In the genomic region with DNA sequence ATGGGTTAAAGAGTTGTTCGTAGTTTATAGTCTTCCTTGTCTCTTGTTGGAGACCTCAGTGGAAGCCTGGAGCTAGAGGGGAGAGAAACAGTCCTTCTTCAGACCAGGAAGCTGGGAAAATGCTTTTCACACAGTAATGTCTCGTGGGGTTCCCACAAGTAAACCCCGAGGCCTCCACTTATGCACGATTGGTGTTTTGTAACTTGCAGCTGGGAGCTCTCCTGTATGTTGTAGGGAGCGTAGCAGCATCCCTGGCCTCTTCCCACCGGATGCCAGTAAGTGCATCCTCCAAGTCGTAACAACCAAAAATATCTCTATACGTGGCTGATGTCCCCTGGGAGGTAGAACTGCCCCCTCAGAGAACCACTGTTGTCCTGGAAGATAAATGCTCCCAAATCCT, we compare ENCODE assay signal across 17 cellular contexts. TPM values are rescaled to one million over a fixed set of nuclear protein-coding genes. Genes with fewer than 3 reads are reported as not detected.
DNase-seq lines count a peak whose midpoint lies in the region; ATAC-seq, FAIRE-seq and TF ChIP-seq lines count a peak whose summit lies in the region.
"Had no signal": no experiment of that assay in that cellular context is flagged by ENCODE, and none has a peak within 500 bp of the region (broad histone marks: within the 10 kb centered on the region; RNA-seq: fewer than 3 reads in every experiment).

No MANE protein-coding gene starts in this region.

- H3K4me1 ChIP-seq in HepG2 (ENCODE audit: insufficient read depth, low read length) (peaks cover 56% of the 10 kb centered on the region), right lobe of liver (peaks cover 0 to 8% (median 0%) of the 10 kb centered on the region in 4 donors), OCI-LY7 (ENCODE audit: insufficient read depth, low read length, poor library complexity, severe bottlenecking) (peaks cover 26% of the 10 kb centered on the region), K562 (replicated peaks in 1 of 2; ENCODE audit: control insufficient read depth in 2 of 2, insufficient read depth in 2 of 2, low read length in 2 of 2) (peaks cover 9 to 13% of the 10 kb centered on the region in 2 experiments; a peak in 4 of 5 replicates), trophoblast cell (ENCODE audit: control insufficient read depth in 1 of 2, insufficient read depth in 2 of 2, low read length in 2 of 2) (peaks cover 4 to 7% of the 10 kb centered on the region in 2 experiments)

- intact Hi-C loops in HepG2 (cut with micrococcal nuclease; ENCODE audit: unreplicated experiment) = no loop called here
- intact Hi-C loops in right lobe of liver (cut with DNase I) = loop anchor here in 1 of 2 donors (10.0 kb wide), 1 partner anchor 49 kb away; a partner anchor contains a TSS
- intact Hi-C loops in OCI-LY7 (cut with micrococcal nuclease; ENCODE audit: unreplicated experiment) = loop anchor here (10.0 kb wide), 1 partner anchor 389 kb away; a partner anchor contains a TSS
- intact Hi-C loops in K562 (cut with micrococcal nuclease) = no loop called here

- peaks cover 5 to 24% of the 10 kb centered on the region in 2 experiments for H3K36me3 ChIP-seq in HepG2 (replicated peaks in 1 of 2; ENCODE audit: control insufficient read depth in 1 of 2, insufficient read depth in 2 of 2, low read length in 2 of 2)
- H3K36me3 ChIP-seq in right lobe of liver = no peaks in the 10 kb centered on the region
- H3K36me3 ChIP-seq in OCI-LY7 (ENCODE audit: insufficient read depth, low read length) = peaks cover 77% of the 10 kb centered on the region
- H3K36me3 ChIP-seq in K562 (ENCODE audit: control insufficient read depth, insufficient read depth, low read length) = peaks cover 62% of the 10 kb centered on the region
- H3K36me3 ChIP-seq in trophoblast cell (ENCODE audit: control insufficient read depth in 1 of 2, insufficient read depth in 2 of 2, low read length in 2 of 2) = peaks cover 22 to 24% of the 10 kb centered on the region in 2 experiments

- H4K91ac ChIP-seq in trophoblast cell (ENCODE audit: low read depth, low read length) = no peak overlapping the region

- H3K79me2 ChIP-seq in HepG2 (ENCODE audit: insufficient read depth, low read length) (peaks cover 49% of the 10 kb centered on the region), OCI-LY7 (ENCODE audit: insufficient read depth, low read depth, low read length) (peaks cover 85% of the 10 kb centered on the region), K562 (ENCODE audit: control insufficient read depth, insufficient read depth, low read length) (peaks cover 91% of the 10 kb centered on the region), trophoblast cell (ENCODE audit: control insufficient read depth, insufficient read depth, low read length, poor library complexity) (peaks cover 14% of the 10 kb centered on the region)

- no peak overlapping the region for H3K4me3 ChIP-seq in HepG2 (replicated peaks in 1 of 3; ENCODE audit: insufficient read depth in 1 of 3, low read depth in 2 of 3, low read length in 3 of 3)
- no peak overlapping the region for H3K4me3 ChIP-seq in right lobe of liver
- no peak overlapping the region for H3K4me3 ChIP-seq in OCI-LY7 (ENCODE audit: low read depth, low read length, poor library complexity, severe bottlenecking)
- H3K4me3 ChIP-seq in K562 = no peak overlapping the region
- no peak overlapping the region for H3K4me3 ChIP-seq in trophoblast cell (ENCODE audit: low read depth, low read length)
- H3K4me3 ChIP-seq: Peyer's patch had no signal

- no peak for TF ChIP-seq CTCF in HepG2 (CRISPR knock-in tag; IDR thresholded peaks at IDR 0.05)
- no peak for TF ChIP-seq CTCF in right lobe of liver (IDR thresholded peaks at IDR 0.05)
- TF ChIP-seq CTCF in OCI-LY7 (conservative IDR thresholded peaks at IDR 0.05; ENCODE audit: low read length) = no peak
- TF ChIP-seq CTCF in K562 (IDR thresholded peaks at IDR 0.05 in 2 of 3, conservative IDR thresholded peaks at IDR 0.05 in 1 of 3; ENCODE audit: insufficient read depth in 2 of 3, low read depth in 1 of 3, low read length in 3 of 3) = no peak

- no peak overlapping the region for H4K8ac ChIP-seq in trophoblast cell (ENCODE audit: low read depth, low read length)

- H3K18ac ChIP-seq in trophoblast cell (ENCODE audit: low read length) = no peak overlapping the region

- H4K12ac ChIP-seq in trophoblast cell (ENCODE audit: low read depth, low read length) = no peak overlapping the region

- FAIRE-seq in HepG2 (lab: Jason Lieb, UNC) = no peak
- FAIRE-seq in K562 (lab: Jason Lieb, UNC) = no peak
- FAIRE-seq: H54 had no signal

- ATAC-seq in HepG2 (no peak), right lobe of liver (no peak), K562 (no peak)

- H3K9me3 ChIP-seq in HepG2 (ENCODE audit: low read length) (no peaks in the 10 kb centered on the region), right lobe of liver (no peaks in the 10 kb centered on the region), OCI-LY7 (ENCODE audit: low read length) (no peaks in the 10 kb centered on the region), K562 (replicated peaks; ENCODE audit: control insufficient read depth, insufficient read depth, low read depth, low read length) (no peaks in the 10 kb centered on the region), trophoblast cell (ENCODE audit: insufficient read depth, low read depth, low read length) (no peaks in the 10 kb centered on the region)
- H3K9me3 ChIP-seq: Peyer's patch, SK-N-SH had no signal

- H4K20me1 ChIP-seq in HepG2 (ENCODE audit: insufficient read depth, low read length) (no peaks in the 10 kb centered on the region; the same call in 1 of the 2 replicates), OCI-LY7 (ENCODE audit: insufficient read depth, low read length) (peaks cover 24% of the 10 kb centered on the region), K562 (replicated peaks; ENCODE audit: control insufficient read depth, insufficient read depth, low read length) (peaks cover 24% of the 10 kb centered on the region; the same call in 1 of the 2 replicates)

- no peak overlapping the region for H2AK5ac ChIP-seq in trophoblast cell (ENCODE audit: low read length)

- in situ Hi-C loops in HepG2 (cut with HindIII; ENCODE audit: extremely low pct_ligation_motif_present, low pct_unique_long_range_greater_than_20kb) = no loop called here
- in situ Hi-C loops in K562 (cut with MboI) = no loop called here

- no peaks in the 10 kb centered on the region; a peak in 1 of 5 replicates for H3K27me3 ChIP-seq in HepG2 (ENCODE audit: control insufficient read depth in 1 of 2, insufficient read depth in 2 of 2, low read length in 2 of 2)
- H3K27me3 ChIP-seq in right lobe of liver = no peaks in the 10 kb centered on the region
- no peaks in the 10 kb centered on the region for H3K27me3 ChIP-seq in K562 (ENCODE audit: control insufficient read depth in 2 of 2, insufficient read depth in 2 of 2, low read length in 2 of 2)
- H3K27me3 ChIP-seq in trophoblast cell (ENCODE audit: insufficient read depth, low read length) = no peaks in the 10 kb centered on the region
- H3K27me3 ChIP-seq: Peyer's patch had no signal

- H3K79me1 ChIP-seq in trophoblast cell (ENCODE audit: low read length) = peaks cover 9% of the 10 kb centered on the region

- H3K4me2 ChIP-seq in HepG2 (ENCODE audit: low read depth, low read length) (no peak overlapping the region), OCI-LY7 (ENCODE audit: low read length) (no peak overlapping the region), K562 (ENCODE audit: insufficient read depth, low read length) (no peak overlapping the region), trophoblast cell (ENCODE audit: low read length) (no peak overlapping the region)
- H3K4me2 ChIP-seq: SK-N-SH had no signal

- H2BK120ac ChIP-seq in trophoblast cell (ENCODE audit: insufficient read depth, low read length, poor library complexity) = no peak overlapping the region

- 91% methylated on average over 8 of the region's 8 CpGs for WGBS in HepG2 (ENCODE audit: low lambda C conversion rate)
- WGBS in right lobe of liver (ENCODE audit: insufficient coverage, low coverage, low lambda C conversion rate, missing lambda C conversion rate) = 91% methylated on average over 1 of the region's 8 CpGs
- 90% methylated on average over 8 of the region's 8 CpGs for WGBS in K562 (ENCODE audit: insufficient coverage, low coverage, missing lambda C conversion rate)
- WGBS in trophoblast cell (ENCODE audit: extremely low coverage, insufficient coverage, insufficient read length) = no CpG with 5 or more reads among the region's 8 CpGs

- peak overlapping the region; percentile 84 for H3K4ac ChIP-seq in trophoblast cell (ENCODE audit: low read depth, low read length)

- no peak overlapping the region for H2BK5ac ChIP-seq in trophoblast cell (ENCODE audit: low read depth, low read length, poor library complexity)

- H2BK12ac ChIP-seq in trophoblast cell (ENCODE audit: low read length) = no peak overlapping the region

- no peaks in the 10 kb centered on the region for H3K9me2 ChIP-seq in OCI-LY7 (ENCODE audit: insufficient read depth, low read length)
- H3K9me2 ChIP-seq: SK-N-SH had no signal

- POLR2A ChIA-PET in HepG2 (lab: Yijun Ruan, JAX) (interaction anchor here (0.8 to 1.4 kb wide), 6 partner anchors 10 to 95 kb away, joined by 3 to 8 read pairs (median 4); a partner anchor contains a TSS), OCI-LY7 (lab: Charles Lee) (no interaction called here), K562 (lab: Yijun Ruan, JAX) (interaction anchor here (0.6 to 3.4 kb wide), 4 partner anchors 9 to 22 kb away, joined by 3 to 24 read pairs (median 4); no protein-coding TSS in a partner anchor)

- DNase-seq in HepG2 (ENCODE audit: low spot score) (no peak), right lobe of liver (no peak), OCI-LY7 (ENCODE audit: low spot score) (no peak), K562 (ENCODE audit: extremely low read depth in 1 of 4, low spot score in 3 of 4) (no peak), trophoblast cell (no peak), UCSD-AML1 (lab: John Stamatoyannopoulos, UW; ENCODE audit: unreplicated experiment) (no peak)
- no peak for DNase-seq in activated CD4-positive, alpha-beta T cell treated with anti-CD3 and anti-CD28 coated beads for 48 hours
- DNase-seq in activated CD8-positive, alpha-beta memory T cell treated with anti-CD3 and anti-CD28 coated beads for 24 hours = no peak
- DNase-seq: C1 segment of cervical spinal cord, DMS 273 treated with DMSO at 0.1 percent for 48 hours, NCI-H1048, NCI-H2227 treated with DMSO at 0.1 percent for 48 hours, NCI-H524, Peyer's patch, Right ventricle myocardium superior, SK-N-SH had no signal

- H3K9me1 ChIP-seq in K562 (ENCODE audit: control insufficient read depth, insufficient read depth, low read length) = no peaks in the 10 kb centered on the region

- TF ChIP-seq POLR2A in HepG2 (IDR thresholded peaks at IDR 0.05; ENCODE audit: insufficient read depth in 1 of 2, low read depth in 2 of 2, low read length in 2 of 2) (no peak), right lobe of liver (IDR thresholded peaks at IDR 0.05) (no peak), K562 (conservative IDR thresholded peaks at IDR 0.05) (no peak)

- CTCF ChIA-PET in HepG2 (lab: Yijun Ruan, JAX; ENCODE audit: low intra/inter-chr PET ratio, low total read pairs) (no interaction called here), OCI-LY7 (lab: Charles Lee; ENCODE audit: unreplicated experiment) (no interaction called here), K562 (lab: Yijun Ruan, JAX; ENCODE audit: low intra/inter-chr PET ratio) (interaction anchor here (0.6 kb wide), 1 partner anchor 201 kb away, joined by 4 read pairs; no protein-coding TSS in a partner anchor)

- H3K27ac ChIP-seq in HepG2 (ENCODE audit: extremely low read length, insufficient read depth, low read length) (peak overlapping the region; percentile 35), right lobe of liver (no peak overlapping the region), OCI-LY7 (ENCODE audit: low read depth, low read length, poor library complexity, severe bottlenecking) (no peak overlapping the region), K562 (ENCODE audit: extremely low read depth, low read depth, low read length) (no peak overlapping the region), trophoblast cell (ENCODE audit: low read depth, low read length) (no peak overlapping the region)
- H3K27ac ChIP-seq: Peyer's patch had no signal

- H3K14ac ChIP-seq in trophoblast cell (ENCODE audit: low read length) = no peak overlapping the region

- H2AFZ ChIP-seq in HepG2 (ENCODE audit: low read length) (no peak overlapping the region), OCI-LY7 (ENCODE audit: low read length) (no peak overlapping the region), K562 (ENCODE audit: low read depth, low read length) (no peak overlapping the region), trophoblast cell (ENCODE audit: insufficient read depth, low read length, poor library complexity) (no peak overlapping the region)

- TF ChIP-seq RAD21 in HepG2 (CRISPR knock-in tag; IDR thresholded peaks at IDR 0.05) (no peak), K562 (CRISPR knock-in tag; conservative IDR thresholded peaks at IDR 0.05 in 1 of 2, IDR thresholded peaks at IDR 0.05 in 1 of 2) (no peak)

- BruUV-seq in HepG2 (replicated peaks; lab: Mats Ljungman, UMichigan) (no TSS peak), OCI-LY7 (replicated peaks; lab: Mats Ljungman, UMichigan) (TSS peak; percentile 31), K562 (replicated peaks; lab: Mats Ljungman, UMichigan) (TSS peak; percentile 23)

- H3K9ac ChIP-seq in HepG2 (ENCODE audit: insufficient read depth, low read depth, low read length) = 0 out of 2 replicates have a peak overlapping the region, but pooled peaks have one; percentile 7
- no peak overlapping the region for H3K9ac ChIP-seq in K562 (ENCODE audit: insufficient read depth in 1 of 2, low read depth in 2 of 2, low read length in 2 of 2)
- no peak overlapping the region for H3K9ac ChIP-seq in trophoblast cell (ENCODE audit: low read length)
- H3K9ac ChIP-seq: SK-N-SH had no signal

- TF ChIP-seq EP300 in HepG2 (IDR thresholded peaks at IDR 0.05; ENCODE audit: low read depth in 2 of 2, low read length in 2 of 2) (no peak), HepG2 (CRISPR knock-in tag; IDR thresholded peaks at IDR 0.05; ENCODE audit: borderline replicate concordance) (no peak), K562 (IDR thresholded peaks at IDR 0.05; ENCODE audit: low read length) (no peak)

- no peak overlapping the region for H3K23ac ChIP-seq in trophoblast cell (ENCODE audit: low read length)

RNA-seq across cellular contexts. Expression of a gene that starts 3.5 kb away (rescaled TPM):
- total RNA-seq in HepG2 (2016; rRNA removed; fragmentation: Illumina TruSeq; extraction: Trizol) (27.3 and 34.8 TPM in 2 replicates), right lobe of liver (1 to 10 TPM; 3.1 to 9.2 (median 3.5) TPM), OCI-LY7 (2022) (119 and 128 TPM in 2 replicates), K562 (2014; rRNA removed) (61.1 and 78.3 TPM in 2 replicates), K562 (2014; rRNA removed; fragmentation: Illumina TruSeq; extraction: Trizol) (32.5 and 42.6 TPM in 2 replicates), K562 (2015; rRNA removed; fragmentation: Illumina TruSeq; extraction: Trizol) (51.4 and 51.8 TPM in 2 replicates), K562 (2021) (78.6 and 86.9 TPM in 2 replicates)
- 18.8 and 20.2 TPM in 2 replicates for total RNA-seq in HepG2 (2016; cell fraction: cytosol; rRNA removed; fragmentation: Illumina TruSeq; extraction: Trizol; ENCODE audit: low read depth)
- 19.1 and 34.6 TPM in 2 replicates for total RNA-seq in HepG2 (2016; cell fraction: insoluble cytoplasmic fraction; rRNA removed; fragmentation: Illumina TruSeq; extraction: Trizol)
- total RNA-seq in HepG2 (2016; cell fraction: membrane; rRNA removed; fragmentation: Illumina TruSeq; extraction: Trizol) = 20.4 and 23.9 TPM in 2 replicates
- total RNA-seq in HepG2 (2016; cell fraction: nucleus; rRNA removed; fragmentation: Illumina TruSeq; extraction: Trizol) = 25.6 and 26.6 TPM in 2 replicates
- polyA plus RNA-seq in HepG2 (2011; rRNA removed) (11.0 and 13.1 TPM in 2 replicates), K562 (2011; rRNA removed) (32.0 and 35.3 TPM in 2 replicates), K562 (2014; fragmentation: Illumina TruSeq; extraction: Trizol) (45.2 and 59.3 TPM in 2 replicates), K562 (2014; fragmentation: Nextera tagmentation; extraction: Ambion mirVana) (1 to 10 TPM; 1.6 to 2.1 TPM), K562 (2014; rRNA removed) (65.4 and 73.4 TPM in 2 replicates)
- 5.7 and 16.6 TPM in 2 replicates for polyA plus RNA-seq in HepG2 (2011; cell fraction: cytosol; rRNA removed)
- polyA plus RNA-seq in HepG2 (2011; cell fraction: nucleus; rRNA removed) = 41.7 and 67.3 TPM in 2 replicates
- 6.8 and 11.8 TPM in 2 replicates for polyA plus RNA-seq in HepG2 (2012)
- 4.9 and 5.2 TPM in 2 replicates for polyA plus RNA-seq in HepG2 (2016; cell fraction: cytosol; fragmentation: Illumina TruSeq; extraction: Trizol; ENCODE audit: low read depth)
- 23.0 and 29.8 TPM in 2 replicates for polyA plus RNA-seq in HepG2 (2016; cell fraction: insoluble cytoplasmic fraction; fragmentation: Illumina TruSeq; extraction: Trizol; ENCODE audit: low read depth)
- polyA plus RNA-seq in HepG2 (2016; cell fraction: membrane; fragmentation: Illumina TruSeq; extraction: Trizol; ENCODE audit: low read depth) = 9.0 and 10.1 TPM in 2 replicates
- polyA plus RNA-seq in HepG2 (2016; cell fraction: nucleus; fragmentation: Illumina TruSeq; extraction: Trizol; ENCODE audit: insufficient read depth, low read depth) = 57.2 and 60.7 TPM in 2 replicates
- 26.8 and 48.0 TPM in 2 replicates for polyA minus RNA-seq in HepG2 (2011; rRNA and poly(A)+ RNA removed; ENCODE audit: low replicate concordance)
- polyA minus RNA-seq in HepG2 (2011; cell fraction: cytosol; rRNA and poly(A)+ RNA removed) = 7.6 and 9.2 TPM in 2 replicates
- 13.2 and 17.5 TPM in 2 replicates for polyA minus RNA-seq in HepG2 (2011; cell fraction: nucleus; rRNA and poly(A)+ RNA removed)
- total RNA-seq in OCI-LY7 (2014; rRNA removed; shearing (Covaris generic)) = 107 and 108 TPM in 2 replicates
- 122 and 169 TPM in 2 replicates for total RNA-seq in K562 (2011; cell fraction: chromatin; rRNA removed; ENCODE audit: low replicate concordance)
- 101 and 121 TPM in 2 replicates for total RNA-seq in K562 (2011; cell fraction: nucleolus; rRNA removed)
- total RNA-seq in K562 (2011; cell fraction: nucleoplasm; rRNA removed) = 83.4 and 88.4 TPM in 2 replicates
- 33.8 and 95.9 TPM in 2 replicates for polyA plus RNA-seq in K562 (2011; cell fraction: cytosol; rRNA removed)
- 46.7 and 100 TPM in 2 replicates for polyA plus RNA-seq in K562 (2011; cell fraction: nucleus; rRNA removed)
- 65.6 and 65.8 TPM in 2 replicates for polyA plus RNA-seq in K562 (2012)
- 33.8 and 38.5 TPM in 2 replicates for polyA minus RNA-seq in K562 (2011; rRNA and poly(A)+ RNA removed)
- 43.1 and 61.4 TPM in 2 replicates for polyA minus RNA-seq in K562 (2011; cell fraction: cytosol; rRNA and poly(A)+ RNA removed)
- polyA minus RNA-seq in K562 (2011; cell fraction: nucleus; rRNA and poly(A)+ RNA removed) = 35.1 and 42.1 TPM in 2 replicates
- polyA plus RNA-seq in trophoblast cell (2013) = 27.6 and 28.9 TPM in 2 replicates

RNA-seq across cellular contexts. Expression of a gene that starts 5.6 kb away (rescaled TPM):
- total RNA-seq in HepG2 (2016; rRNA removed; fragmentation: Illumina TruSeq; extraction: Trizol) (26.7 and 33.0 TPM in 2 replicates), right lobe of liver (10 to 100 TPM; 22.6 to 47.7 (median 25.2) TPM), OCI-LY7 (2022) (38.9 and 39.0 TPM in 2 replicates), K562 (2014; rRNA removed) (48.0 and 60.1 TPM in 2 replicates), K562 (2014; rRNA removed; fragmentation: Illumina TruSeq; extraction: Trizol) (6.1 and 9.4 TPM in 2 replicates), K562 (2015; rRNA removed; fragmentation: Illumina TruSeq; extraction: Trizol) (28.6 and 29.1 TPM in 2 replicates), K562 (2021) (72.0 and 75.3 TPM in 2 replicates)
- 13.7 and 15.7 TPM in 2 replicates for total RNA-seq in HepG2 (2016; cell fraction: cytosol; rRNA removed; fragmentation: Illumina TruSeq; extraction: Trizol; ENCODE audit: low read depth)
- total RNA-seq in HepG2 (2016; cell fraction: insoluble cytoplasmic fraction; rRNA removed; fragmentation: Illumina TruSeq; extraction: Trizol) = 24.6 and 34.8 TPM in 2 replicates
- 29.5 and 35.2 TPM in 2 replicates for total RNA-seq in HepG2 (2016; cell fraction: membrane; rRNA removed; fragmentation: Illumina TruSeq; extraction: Trizol)
- total RNA-seq in HepG2 (2016; cell fraction: nucleus; rRNA removed; fragmentation: Illumina TruSeq; extraction: Trizol) = 16.4 and 18.3 TPM in 2 replicates
- polyA plus RNA-seq in HepG2 (2011; rRNA removed) (45.1 and 52.3 TPM in 2 replicates), K562 (2011; rRNA removed) (25.7 and 44.0 TPM in 2 replicates), K562 (2014; fragmentation: Illumina TruSeq; extraction: Trizol) (25.5 and 57.0 TPM in 2 replicates), K562 (2014; fragmentation: Nextera tagmentation; extraction: Ambion mirVana) (1 to 10 TPM; 1.7 to 2.1 TPM), K562 (2014; rRNA removed) (58.5 and 64.7 TPM in 2 replicates)
- 35.9 and 53.9 TPM in 2 replicates for polyA plus RNA-seq in HepG2 (2011; cell fraction: cytosol; rRNA removed)
- 63.6 and 70.8 TPM in 2 replicates for polyA plus RNA-seq in HepG2 (2011; cell fraction: nucleus; rRNA removed)
- 50.6 and 52.1 TPM in 2 replicates for polyA plus RNA-seq in HepG2 (2012)
- polyA plus RNA-seq in HepG2 (2016; cell fraction: cytosol; fragmentation: Illumina TruSeq; extraction: Trizol; ENCODE audit: low read depth) = 29.2 and 32.7 TPM in 2 replicates
- 56.5 and 70.3 TPM in 2 replicates for polyA plus RNA-seq in HepG2 (2016; cell fraction: insoluble cytoplasmic fraction; fragmentation: Illumina TruSeq; extraction: Trizol; ENCODE audit: low read depth)
- polyA plus RNA-seq in HepG2 (2016; cell fraction: membrane; fragmentation: Illumina TruSeq; extraction: Trizol; ENCODE audit: low read depth) = 57.9 and 61.3 TPM in 2 replicates
- 52.2 and 56.7 TPM in 2 replicates for polyA plus RNA-seq in HepG2 (2016; cell fraction: nucleus; fragmentation: Illumina TruSeq; extraction: Trizol; ENCODE audit: insufficient read depth, low read depth)
- 39.3 and 69.8 TPM in 2 replicates for polyA minus RNA-seq in HepG2 (2011; rRNA and poly(A)+ RNA removed; ENCODE audit: low replicate concordance)
- polyA minus RNA-seq in HepG2 (2011; cell fraction: cytosol; rRNA and poly(A)+ RNA removed) = 30.6 and 31.5 TPM in 2 replicates
- 19.3 and 22.8 TPM in 2 replicates for polyA minus RNA-seq in HepG2 (2011; cell fraction: nucleus; rRNA and poly(A)+ RNA removed)
- 24.3 and 33.2 TPM in 2 replicates for total RNA-seq in OCI-LY7 (2014; rRNA removed; shearing (Covaris generic))
- 74.6 and 119 TPM in 2 replicates for total RNA-seq in K562 (2011; cell fraction: chromatin; rRNA removed; ENCODE audit: low replicate concordance)
- 59.7 and 60.0 TPM in 2 replicates for total RNA-seq in K562 (2011; cell fraction: nucleolus; rRNA removed)
- 58.7 and 78.3 TPM in 2 replicates for total RNA-seq in K562 (2011; cell fraction: nucleoplasm; rRNA removed)
- 41.8 and 96.4 TPM in 2 replicates for polyA plus RNA-seq in K562 (2011; cell fraction: cytosol; rRNA removed)
- polyA plus RNA-seq in K562 (2011; cell fraction: nucleus; rRNA removed) = 68.2 and 94.2 TPM in 2 replicates
- polyA plus RNA-seq in K562 (2012) = 51.2 and 58.7 TPM in 2 replicates
- polyA minus RNA-seq in K562 (2011; rRNA and poly(A)+ RNA removed) = 8.2 and 13.7 TPM in 2 replicates
- polyA minus RNA-seq in K562 (2011; cell fraction: cytosol; rRNA and poly(A)+ RNA removed) = 31.3 and 36.5 TPM in 2 replicates
- polyA minus RNA-seq in K562 (2011; cell fraction: nucleus; rRNA and poly(A)+ RNA removed) = 17.4 and 22.5 TPM in 2 replicates
- 134 and 142 TPM in 2 replicates for polyA plus RNA-seq in trophoblast cell (2013)

RNA-seq across cellular contexts. Expression of a gene that starts 51.6 kb away (rescaled TPM):
- total RNA-seq in HepG2 (2016; rRNA removed; fragmentation: Illumina TruSeq; extraction: Trizol) (33.6 and 35.5 TPM in 2 replicates), right lobe of liver (10 to 100 TPM; 47.2 to 79.1 (median 58.8) TPM), OCI-LY7 (2022) (51.9 and 57.0 TPM in 2 replicates), K562 (2014; rRNA removed) (49.7 and 63.6 TPM in 2 replicates), K562 (2014; rRNA removed; fragmentation: Illumina TruSeq; extraction: Trizol) (8.6 and 11.0 TPM in 2 replicates), K562 (2015; rRNA removed; fragmentation: Illumina TruSeq; extraction: Trizol) (29.5 and 33.1 TPM in 2 replicates), K562 (2021) (80.8 and 90.2 TPM in 2 replicates)
- 82.0 and 89.5 TPM in 2 replicates for total RNA-seq in HepG2 (2016; cell fraction: cytosol; rRNA removed; fragmentation: Illumina TruSeq; extraction: Trizol; ENCODE audit: low read depth)
- 26.5 and 40.3 TPM in 2 replicates for total RNA-seq in HepG2 (2016; cell fraction: insoluble cytoplasmic fraction; rRNA removed; fragmentation: Illumina TruSeq; extraction: Trizol)
- total RNA-seq in HepG2 (2016; cell fraction: membrane; rRNA removed; fragmentation: Illumina TruSeq; extraction: Trizol) = 92.4 and 97.7 TPM in 2 replicates
- total RNA-seq in HepG2 (2016; cell fraction: nucleus; rRNA removed; fragmentation: Illumina TruSeq; extraction: Trizol) = 14.4 and 21.6 TPM in 2 replicates
- polyA plus RNA-seq in HepG2 (2011; rRNA removed) (34.9 and 44.2 TPM in 2 replicates), K562 (2011; rRNA removed) (38.2 and 51.7 TPM in 2 replicates), K562 (2014; fragmentation: Illumina TruSeq; extraction: Trizol) (17.5 and 45.2 TPM in 2 replicates), K562 (2014; fragmentation: Nextera tagmentation; extraction: Ambion mirVana) (1 to 10 TPM in 1 of 2 experiments, under 1 TPM in 1; 0.48 to 1.8 TPM), K562 (2014; rRNA removed) (59.4 and 59.7 TPM in 2 replicates)
- 33.0 and 55.5 TPM in 2 replicates for polyA plus RNA-seq in HepG2 (2011; cell fraction: cytosol; rRNA removed)
- polyA plus RNA-seq in HepG2 (2011; cell fraction: nucleus; rRNA removed) = 41.1 and 57.2 TPM in 2 replicates
- polyA plus RNA-seq in HepG2 (2012) = 24.9 and 32.9 TPM in 2 replicates
- 99.5 and 107 TPM in 2 replicates for polyA plus RNA-seq in HepG2 (2016; cell fraction: cytosol; fragmentation: Illumina TruSeq; extraction: Trizol; ENCODE audit: low read depth)
- 35.2 and 44.8 TPM in 2 replicates for polyA plus RNA-seq in HepG2 (2016; cell fraction: insoluble cytoplasmic fraction; fragmentation: Illumina TruSeq; extraction: Trizol; ENCODE audit: low read depth)
- polyA plus RNA-seq in HepG2 (2016; cell fraction: membrane; fragmentation: Illumina TruSeq; extraction: Trizol; ENCODE audit: low read depth) = 107 and 115 TPM in 2 replicates
- polyA plus RNA-seq in HepG2 (2016; cell fraction: nucleus; fragmentation: Illumina TruSeq; extraction: Trizol; ENCODE audit: insufficient read depth, low read depth) = 46.4 and 52.3 TPM in 2 replicates
- 27.9 and 43.0 TPM in 2 replicates for polyA minus RNA-seq in HepG2 (2011; rRNA and poly(A)+ RNA removed; ENCODE audit: low replicate concordance)
- 17.5 and 20.2 TPM in 2 replicates for polyA minus RNA-seq in HepG2 (2011; cell fraction: cytosol; rRNA and poly(A)+ RNA removed)
- polyA minus RNA-seq in HepG2 (2011; cell fraction: nucleus; rRNA and poly(A)+ RNA removed) = 7.8 and 11.1 TPM in 2 replicates
- total RNA-seq in OCI-LY7 (2014; rRNA removed; shearing (Covaris generic)) = 42.3 and 43.5 TPM in 2 replicates
- total RNA-seq in K562 (2011; cell fraction: chromatin; rRNA removed; ENCODE audit: low replicate concordance) = 23.2 and 58.0 TPM in 2 replicates
- total RNA-seq in K562 (2011; cell fraction: nucleolus; rRNA removed) = 57.5 and 64.5 TPM in 2 replicates
- 32.2 and 37.0 TPM in 2 replicates for total RNA-seq in K562 (2011; cell fraction: nucleoplasm; rRNA removed)
- polyA plus RNA-seq in K562 (2011; cell fraction: cytosol; rRNA removed) = 58.6 and 121 TPM in 2 replicates
- polyA plus RNA-seq in K562 (2011; cell fraction: nucleus; rRNA removed) = 54.4 and 74.2 TPM in 2 replicates
- 56.8 and 86.6 TPM in 2 replicates for polyA plus RNA-seq in K562 (2012)
- polyA minus RNA-seq in K562 (2011; rRNA and poly(A)+ RNA removed) = 17.1 and 20.7 TPM in 2 replicates
- 32.3 and 41.4 TPM in 2 replicates for polyA minus RNA-seq in K562 (2011; cell fraction: cytosol; rRNA and poly(A)+ RNA removed)
- polyA minus RNA-seq in K562 (2011; cell fraction: nucleus; rRNA and poly(A)+ RNA removed) = 14.9 and 15.9 TPM in 2 replicates
- 41.6 and 44.8 TPM in 2 replicates for polyA plus RNA-seq in trophoblast cell (2013)
